Comparison of ENCODE assay signal across 9 cellular contexts in genomic region chr19:53076984-53077383, GRCh38. TPM values are rescaled to one million over a fixed set of nuclear protein-coding genes. Genes with fewer than 3 reads are reported as not detected.
DNase-seq lines count a peak whose midpoint lies in the region; ATAC-seq and TF ChIP-seq lines count a peak whose summit lies in the region.
"Had no signal": no experiment of that assay in that cellular context is flagged by ENCODE, and none has a peak within 500 bp of the region (broad histone marks: within the 10 kb centered on the region; RNA-seq: fewer than 3 reads in every experiment).

No MANE protein-coding gene starts in this region.

- H3K27me3 ChIP-seq in lower lobe of right lung (ENCODE audit: low read depth) = no peaks in the 10 kb centered on the region

- TF ChIP-seq CTCF in 22Rv1 (IDR thresholded peaks at IDR 0.05) (peak; percentile 30; the same call in 1 of the 2 replicates), HFFc6 (IDR thresholded peaks at IDR 0.05) (peak; percentile 50; the same call in 1 of the 2 replicates), lower lobe of right lung (IDR thresholded peaks at IDR 0.05) (peak; percentile 68)

- peaks cover 89% of the 10 kb centered on the region for H3K36me3 Mint-ChIP-seq in HFFc6 (ENCODE audit: low read depth)

- no peak overlapping the region for H3K4me3 Mint-ChIP-seq in HFFc6

- peak in 1 of 2 donors; percentile 68 for ATAC-seq in lower lobe of right lung

- no peak for DNase-seq in HFFc6
- DNase-seq in dermis microvascular lymphatic vessel endothelial cell (ENCODE audit: low read depth in 2 of 2) = peak; percentile 28 to 81
- DNase-seq in lower lobe of right lung = no peak
- DNase-seq in stimulated activated CD4-positive, alpha-beta T cell treated with anti-CD3 and anti-CD28 coated beads, Interleukin-12 subunit alpha, Interleukin-12 subunit beta, amount 100 ng/mL, for 4 hours = no peak
- no peak for DNase-seq in NCI-H2196 treated with DMSO at 0.1 percent for 48 hours (lab: John Stamatoyannopoulos, UW; ENCODE audit: unreplicated experiment)
- DNase-seq in activated gamma-delta T cell treated with Interleukin-2 at 50 U/mL for 16 hours = no peak
- no peak for DNase-seq in SKM-1 (lab: John Stamatoyannopoulos, UW; ENCODE audit: unreplicated experiment)

- peaks cover 47% of the 10 kb centered on the region for H3K9me3 Mint-ChIP-seq in HFFc6

- no peaks in the 10 kb centered on the region for H3K4me1 ChIP-seq in lower lobe of right lung

- peaks cover 38% of the 10 kb centered on the region for H3K9me3 ChIP-seq in lower lobe of right lung

- H3K27ac Mint-ChIP-seq in HFFc6 = no peak overlapping the region

- intact Hi-C loops in lower lobe of right lung (cut with DNase I) = no loop called here

- H3K27me3 Mint-ChIP-seq in HFFc6 (ENCODE audit: insufficient read depth) = no peaks in the 10 kb centered on the region; the same call in 1 of the 2 replicates

- H3K4me3 ChIP-seq in lower lobe of right lung = no peak overlapping the region

- H3K36me3 ChIP-seq in lower lobe of right lung = peaks cover 52% of the 10 kb centered on the region

- H3K27ac ChIP-seq in 22Rv1 = no peak overlapping the region
- no peak overlapping the region for H3K27ac ChIP-seq in lower lobe of right lung

- H3K4me1 Mint-ChIP-seq in HFFc6 (ENCODE audit: low read depth) = no peaks in the 10 kb centered on the region

RNA-seq across cellular contexts. Expression of gene ZNF160, which starts 26.2 kb away (rescaled TPM):
- 10 to 100 TPM; 13.5 to 17.3 (median 16.2) TPM for total RNA-seq in HFFc6 (2021; fragmentation: NEBNext Ultra II Directional; extraction: Animal tissue kit (Norgen Biotek cat#: 25700))
- total RNA-seq in dermis microvascular lymphatic vessel endothelial cell = 11.3 and 18.3 TPM in 2 replicates
- total RNA-seq in lower lobe of right lung = 35.5 TPM

RNA-seq across cellular contexts. Expression of gene ERVV-2, which starts 32.4 kb away (rescaled TPM):
- total RNA-seq in HFFc6 (2021; fragmentation: NEBNext Ultra II Directional; extraction: Animal tissue kit (Norgen Biotek cat#: 25700)) = not detected
- total RNA-seq in dermis microvascular lymphatic vessel endothelial cell (not detected in 2 replicates), lower lobe of right lung (not detected)
- total RNA-seq: M059J had no signal

RNA-seq across cellular contexts. Expression of gene ZNF415, which starts 55.7 kb away (rescaled TPM):
- total RNA-seq in HFFc6 (2021; fragmentation: NEBNext Ultra II Directional; extraction: Animal tissue kit (Norgen Biotek cat#: 25700)) = 1 to 10 TPM; 3.2 to 4.6 (median 4.0) TPM
- total RNA-seq in dermis microvascular lymphatic vessel endothelial cell (1.2 and 1.8 TPM in 2 replicates), lower lobe of right lung (4.0 TPM)

Comparison
In these comparisons a context has a peak if more than half of its experiments do, and no peak if none do; other contexts are left out.
1. DNase-seq: peak in dermis microvascular lymphatic vessel endothelial cell (2 of 2); none in HFFc6 (single experiment), lower lobe of right lung (single experiment), stimulated activated CD4-positive, alpha-beta T cell treated with anti-CD3 and anti-CD28 coated beads, Interleukin-12 subunit alpha, Interleukin-12 subunit beta, amount 100 ng/mL, for 4 hours (single experiment), NCI-H2196 treated with DMSO at 0.1 percent for 48 hours (single experiment), activated gamma-delta T cell treated with Interleukin-2 at 50 U/mL for 16 hours (single experiment) and SKM-1 (single experiment).
2. Peak in every context shown above with its lines, with median percentiles within 50 percentile points of each other: CTCF ChIP-seq.